Comparison of ENCODE assay signal across 25 cellular contexts in the genomic region with DNA sequence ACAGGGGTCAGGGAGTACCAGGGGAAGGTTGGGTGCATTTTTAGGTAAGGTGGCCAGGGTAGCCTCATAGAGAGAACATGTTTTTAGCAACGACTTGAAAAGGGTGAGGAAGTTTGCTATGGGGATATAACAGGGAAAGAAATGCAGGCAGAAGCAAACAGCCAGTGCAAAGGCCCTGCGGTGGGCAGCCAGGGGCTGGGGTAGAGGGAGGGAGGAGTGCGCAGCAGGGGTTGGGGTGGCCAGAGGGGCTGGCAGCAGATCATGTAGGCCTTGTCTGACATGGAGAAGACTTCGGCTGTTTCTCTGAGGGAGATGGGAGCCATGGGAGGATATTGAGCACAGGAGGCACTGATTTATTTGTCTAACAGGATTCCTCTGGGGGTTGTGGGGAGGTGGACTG.
DNase-seq lines count a peak whose midpoint lies in the region; FAIRE-seq and TF ChIP-seq lines count a peak whose summit lies in the region.
"Had no signal": no experiment of that assay in that cellular context is flagged by ENCODE, and none has a peak within 500 bp of the region (broad histone marks: within the 10 kb centered on the region; RNA-seq: fewer than 3 reads in every experiment).

No MANE protein-coding gene starts in this region.

- no peaks in the 10 kb centered on the region for H3K27me3 Mint-ChIP-seq in activated naive CD4-positive, alpha-beta T cell treated with anti-CD3 and anti-CD28 coated beads for 36 hours (ENCODE audit: low read depth)

- no peak overlapping the region for H3K4ac ChIP-seq in H1 (replicated peaks; ENCODE audit: insufficient read length, low read depth, low read length)
- H3K4ac ChIP-seq in mesenchymal stem cell (ENCODE audit: low read depth in 1 of 2, low read length in 2 of 2): no peak overlapping the region

- no peak overlapping the region for H3K9ac ChIP-seq in H1 (replicated peaks in 1 of 4; ENCODE audit: extremely low read depth in 1 of 4, low read depth in 3 of 4, low read length in 3 of 4)
- H3K9ac ChIP-seq in mesenchymal stem cell (ENCODE audit: low read length): no peak overlapping the region
- H3K9ac ChIP-seq: BLaER1 treated with 17β-estradiol and CSF1 and Interleukin-3, amounts not matched to agents 10 nM and 100 nM had no signal

- 90% methylated on average over 3 of the region's 4 CpGs; no CpG with 5 or more reads in 1 of the 2 experiments for WGBS in H1 (ENCODE audit: extremely low coverage in 1 of 2, insufficient coverage in 1 of 2, insufficient read length in 1 of 2, insufficient replicate concordance in 2 of 2, low coverage in 1 of 2, low lambda C conversion rate in 2 of 2, missing lambda C conversion rate in 1 of 2), 2 experiments
- WGBS in mesenchymal stem cell: 81% methylated on average over 4 of the region's 4 CpGs

- H2BK12ac ChIP-seq in H1 (ENCODE audit: low read depth, low read length) (no peak overlapping the region), mesenchymal stem cell (ENCODE audit: low read length in 2 of 2) (no peak overlapping the region)

- H3K27me3 ChIP-seq in H1 (replicated peaks in 1 of 4; ENCODE audit: control insufficient read depth in 3 of 4, extremely low read depth in 1 of 4, insufficient read depth in 3 of 4, low read length in 3 of 4) (no peaks in the 10 kb centered on the region; a peak in 1 of 7 replicates), mesenchymal stem cell (ENCODE audit: control insufficient read depth in 1 of 2, insufficient read depth in 1 of 2, low read length in 2 of 2) (peaks cover 10 to 50% of the 10 kb centered on the region in 2 experiments)
- H3K27me3 ChIP-seq: BLaER1 treated with 17β-estradiol and CSF1 and Interleukin-3, amounts not matched to agents 10 nM and 100 nM had no signal

- no peaks in the 10 kb centered on the region for H4K20me1 ChIP-seq in H1 (replicated peaks in 1 of 2; ENCODE audit: control insufficient read depth in 1 of 2, insufficient read depth in 2 of 2, low read length in 2 of 2)
- H4K20me1 ChIP-seq: BLaER1 treated with 17β-estradiol and CSF1 and Interleukin-3, amounts not matched to agents 10 nM and 100 nM had no signal

- no peak overlapping the region for H3K27ac ChIP-seq in HEK293 (ENCODE audit: extremely low read depth, low read depth, low read length)
- no peak overlapping the region for H3K27ac ChIP-seq in H1 (ENCODE audit: low read depth, low read length)
- no peak overlapping the region for H3K27ac ChIP-seq in mesenchymal stem cell (ENCODE audit: low read length, poor library complexity, severe bottlenecking)
- H3K27ac ChIP-seq: 22Rv1; A549; BLaER1 treated with 17β-estradiol and CSF1 and Interleukin-3, amounts not matched to agents 10 nM and 100 nM; C4-2B had no signal

- POLR2A ChIA-PET in HEK293 (lab: Yijun Ruan, JAX) (no interaction called here), H1 (lab: Charles Lee; ENCODE audit: partially characterized antibody) (no interaction called here)

- H2AK5ac ChIP-seq in H1 (ENCODE audit: low read depth, low read length): no peak overlapping the region
- H2AK5ac ChIP-seq in mesenchymal stem cell (ENCODE audit: low read length, severe bottlenecking): no peak overlapping the region

- H3K9me3 ChIP-seq in HEK293 (ENCODE audit: control insufficient read depth, insufficient read depth, low read depth, low read length) (no peaks in the 10 kb centered on the region), H1 (ENCODE audit: insufficient read depth in 2 of 2, low read depth in 1 of 2, low read length in 1 of 2) (0 out of 4 replicates have a peak, but pooled peaks cover 0 to 8% of the 10 kb centered on the region in 2 experiments), mesenchymal stem cell (ENCODE audit: control insufficient read depth, low read length) (no peaks in the 10 kb centered on the region)

- intact Hi-C loops in activated naive CD4-positive, alpha-beta T cell treated with anti-CD3 and anti-CD28 coated beads for 36 hours (cut with micrococcal nuclease): no loop called here

- no peak overlapping the region for H2AFZ ChIP-seq in H1 (ENCODE audit: low read length)
- H2AFZ ChIP-seq in mesenchymal stem cell (ENCODE audit: low read depth, low read length): no peak overlapping the region

- H3K56ac ChIP-seq in H1 (replicated peaks; ENCODE audit: insufficient read length, low read depth, low read length): no peak overlapping the region

- H3K14ac ChIP-seq in H1 (ENCODE audit: insufficient read length) (no peak overlapping the region), mesenchymal stem cell (ENCODE audit: low read length in 2 of 2) (no peak overlapping the region)

- no peak overlapping the region for H2BK120ac ChIP-seq in H1 (replicated peaks; ENCODE audit: low read depth, low read length)
- H2BK120ac ChIP-seq in mesenchymal stem cell (ENCODE audit: low read depth, low read length): no peak overlapping the region

- TF ChIP-seq CTCF in HEK293 (tag by site-specific recombination; IDR thresholded peaks at IDR 0.05): no peak
- TF ChIP-seq CTCF in H1 (IDR thresholded peaks at IDR 0.05; ENCODE audit: control extremely low read depth in 1 of 3, insufficient read depth in 1 of 3, low read depth in 1 of 3, low read length in 3 of 3): no peak

- no peaks in the 10 kb centered on the region for H3K36me3 Mint-ChIP-seq in activated naive CD4-positive, alpha-beta T cell treated with anti-CD3 and anti-CD28 coated beads for 36 hours (ENCODE audit: low read depth)
- H3K36me3 Mint-ChIP-seq: CD8-positive, alpha-beta T cell had no signal

- DNase-seq in H1 (ENCODE audit: low read depth in 1 of 2, low spot score in 2 of 2) (no peak), mesenteric fat pad (ENCODE audit: low spot score) (peak; percentile 59), NCI-H1092 (lab: John Stamatoyannopoulos, UW) (no peak), mesenchymal stem cell (no peak)
- DNase-seq in activated naive CD4-positive, alpha-beta T cell treated with anti-CD3 and anti-CD28 coated beads for 36 hours: no peak
- DNase-seq: AML-193; CD4-positive, alpha-beta T cell; CD8-positive, alpha-beta T cell; COR-L47; DMS 273 treated with DMSO at 0.1 percent for 48 hours; DMS153; DMS53; DMS79; DND-41; EL; GDM1 had no signal

- H4K8ac ChIP-seq in H1 (ENCODE audit: extremely low read depth, insufficient read depth, low read length) (no peak overlapping the region), mesenchymal stem cell (ENCODE audit: low read length) (no peak overlapping the region)

- H3K79me1 ChIP-seq in H1 (ENCODE audit: low read depth, low read length) (no peaks in the 10 kb centered on the region), mesenchymal stem cell (replicated peaks; ENCODE audit: low read length, poor library complexity, severe bottlenecking) (no peaks in the 10 kb centered on the region)

- no peak overlapping the region for H3K23ac ChIP-seq in H1 (ENCODE audit: insufficient read length)
- H3K23ac ChIP-seq in mesenchymal stem cell (ENCODE audit: low read length in 2 of 2): no peak overlapping the region

- H4K91ac ChIP-seq in H1 (replicated peaks; ENCODE audit: insufficient read length, low read length) (no peak overlapping the region), mesenchymal stem cell (ENCODE audit: low read length) (no peak overlapping the region)

- peaks cover 1% of the 10 kb centered on the region for H3K9me3 Mint-ChIP-seq in activated naive CD4-positive, alpha-beta T cell treated with anti-CD3 and anti-CD28 coated beads for 36 hours

- H3K79me2 ChIP-seq in H1 (ENCODE audit: control insufficient read depth in 1 of 2, insufficient read depth in 2 of 2, low read length in 2 of 2): no peaks in the 10 kb centered on the region

- no peaks in the 10 kb centered on the region; the same call in 1 of the 2 replicates for H3K23me2 ChIP-seq in H1 (ENCODE audit: low read depth, low read length)

- H2BK5ac ChIP-seq in H1 (ENCODE audit: low read depth, low read length) (no peak overlapping the region), mesenchymal stem cell (ENCODE audit: low read depth, low read length, poor library complexity, severe bottlenecking) (no peak overlapping the region)

- H3K18ac ChIP-seq in H1 (ENCODE audit: extremely low read depth, low read length) (no peak overlapping the region), mesenchymal stem cell (ENCODE audit: low read depth in 1 of 2, low read length in 2 of 2) (no peak overlapping the region)

- H2BK20ac ChIP-seq in H1 (ENCODE audit: low read length): no peak overlapping the region

- H3K36me3 ChIP-seq in HEK293 (ENCODE audit: control insufficient read depth in 2 of 2, insufficient read depth in 1 of 2, low read length in 2 of 2) (no peaks in the 10 kb centered on the region), H1 (ENCODE audit: control insufficient read depth in 2 of 4, insufficient read depth in 4 of 4, low read length in 3 of 4) (no peaks in the 10 kb centered on the region), mesenchymal stem cell (ENCODE audit: control insufficient read depth in 1 of 2, insufficient read depth in 2 of 2, low read depth in 1 of 2, low read length in 2 of 2) (no peaks in the 10 kb centered on the region)
- H3K36me3 ChIP-seq: BLaER1 treated with 17β-estradiol and CSF1 and Interleukin-3, amounts not matched to agents 10 nM and 100 nM had no signal

- no peak for TF ChIP-seq POLR2A in H1 (IDR thresholded peaks at IDR 0.05; ENCODE audit: control extremely low read depth in 1 of 2, low read depth in 2 of 2, low read length in 2 of 2)

- no peak overlapping the region for H4K5ac ChIP-seq in H1 (ENCODE audit: insufficient read length, low read depth, low read length)

- H2BK15ac ChIP-seq in H1 (ENCODE audit: low read length) (no peak overlapping the region), mesenchymal stem cell (ENCODE audit: low read depth, poor library complexity, severe bottlenecking) (no peak overlapping the region)

- no peaks in the 10 kb centered on the region for H3K4me1 ChIP-seq in HEK293 (ENCODE audit: control insufficient read depth, insufficient read depth, low read length)
- H3K4me1 ChIP-seq in H1 (replicated peaks in 1 of 4; ENCODE audit: control insufficient read depth in 3 of 4, insufficient read depth in 4 of 4, low read length in 3 of 4): peaks cover 0 to 2% (median 0%) of the 10 kb centered on the region in 4 experiments; a peak in 1 of 7 replicates
- no peaks in the 10 kb centered on the region for H3K4me1 ChIP-seq in mesenchymal stem cell (ENCODE audit: control insufficient read depth, insufficient read depth, low read depth, low read length)

- no peaks in the 10 kb centered on the region for H3K4me1 Mint-ChIP-seq in activated naive CD4-positive, alpha-beta T cell treated with anti-CD3 and anti-CD28 coated beads for 36 hours (ENCODE audit: low read depth)
- H3K4me1 Mint-ChIP-seq: B cell had no signal

- TF ChIP-seq EP300 in H1 (IDR thresholded peaks at IDR 0.05; ENCODE audit: borderline replicate concordance in 1 of 2, low read depth in 2 of 2, low read length in 2 of 2): no peak

- FAIRE-seq in H1 (lab: Jason Lieb, UNC): no peak
- FAIRE-seq: A549, GM12878, GM12892, GM18507 had no signal

- H3K4me2 ChIP-seq in H1 (ENCODE audit: insufficient read depth in 1 of 2, low read depth in 2 of 2, low read length in 2 of 2) (no peak overlapping the region), mesenchymal stem cell (ENCODE audit: low read length, poor library complexity, severe bottlenecking) (no peak overlapping the region)
- H3K4me2 ChIP-seq: A549; BLaER1 treated with 17β-estradiol and CSF1 and Interleukin-3, amounts not matched to agents 10 nM and 100 nM had no signal

- H3K27ac Mint-ChIP-seq in activated naive CD4-positive, alpha-beta T cell treated with anti-CD3 and anti-CD28 coated beads for 36 hours: no peak overlapping the region
- H3K27ac Mint-ChIP-seq: B cell; CD4-positive, alpha-beta T cell; CD8-positive, alpha-beta T cell had no signal

- CTCF ChIA-PET in HEK293 (lab: Yijun Ruan, JAX): no interaction called here
- CTCF ChIA-PET in H1 (lab: Charles Lee; ENCODE audit: partially characterized antibody): interaction anchor here (0.7 to 1.7 kb wide), 5 partner anchors 8 to 1331 kb away, joined by 3 to 6 read pairs (median 3); no protein-coding TSS in a partner anchor
- CTCF ChIA-PET in activated naive CD4-positive, alpha-beta T cell treated with anti-CD3 and anti-CD28 coated beads for 36 hours (lab: Charles Lee): no interaction called here

- no peak for TF ChIP-seq RAD21 in H1 (IDR thresholded peaks at IDR 0.05 in 1 of 2, conservative IDR thresholded peaks at IDR 0.05 in 1 of 2; ENCODE audit: low read depth in 2 of 2, low read length in 2 of 2)

- no peak overlapping the region for H3K4me3 ChIP-seq in HEK293 (ENCODE audit: low read depth, low read length)
- no peak overlapping the region for H3K4me3 ChIP-seq in H1 (ENCODE audit: extremely low read depth in 1 of 4, insufficient read depth in 2 of 4, low read depth in 3 of 4, low read length in 4 of 4)
- no peak overlapping the region for H3K4me3 ChIP-seq in mesenchymal stem cell (ENCODE audit: insufficient read depth in 1 of 2, low read depth in 1 of 2, low read length in 2 of 2)
- H3K4me3 ChIP-seq: A549; BLaER1 treated with 17β-estradiol and CSF1 and Interleukin-3, amounts not matched to agents 10 nM and 100 nM; GM12878 had no signal

- no peak overlapping the region for H3K4me3 Mint-ChIP-seq in activated naive CD4-positive, alpha-beta T cell treated with anti-CD3 and anti-CD28 coated beads for 36 hours
- H3K4me3 Mint-ChIP-seq: B cell; CD4-positive, alpha-beta T cell; CD8-positive, alpha-beta T cell had no signal
